In the genomic region with DNA sequence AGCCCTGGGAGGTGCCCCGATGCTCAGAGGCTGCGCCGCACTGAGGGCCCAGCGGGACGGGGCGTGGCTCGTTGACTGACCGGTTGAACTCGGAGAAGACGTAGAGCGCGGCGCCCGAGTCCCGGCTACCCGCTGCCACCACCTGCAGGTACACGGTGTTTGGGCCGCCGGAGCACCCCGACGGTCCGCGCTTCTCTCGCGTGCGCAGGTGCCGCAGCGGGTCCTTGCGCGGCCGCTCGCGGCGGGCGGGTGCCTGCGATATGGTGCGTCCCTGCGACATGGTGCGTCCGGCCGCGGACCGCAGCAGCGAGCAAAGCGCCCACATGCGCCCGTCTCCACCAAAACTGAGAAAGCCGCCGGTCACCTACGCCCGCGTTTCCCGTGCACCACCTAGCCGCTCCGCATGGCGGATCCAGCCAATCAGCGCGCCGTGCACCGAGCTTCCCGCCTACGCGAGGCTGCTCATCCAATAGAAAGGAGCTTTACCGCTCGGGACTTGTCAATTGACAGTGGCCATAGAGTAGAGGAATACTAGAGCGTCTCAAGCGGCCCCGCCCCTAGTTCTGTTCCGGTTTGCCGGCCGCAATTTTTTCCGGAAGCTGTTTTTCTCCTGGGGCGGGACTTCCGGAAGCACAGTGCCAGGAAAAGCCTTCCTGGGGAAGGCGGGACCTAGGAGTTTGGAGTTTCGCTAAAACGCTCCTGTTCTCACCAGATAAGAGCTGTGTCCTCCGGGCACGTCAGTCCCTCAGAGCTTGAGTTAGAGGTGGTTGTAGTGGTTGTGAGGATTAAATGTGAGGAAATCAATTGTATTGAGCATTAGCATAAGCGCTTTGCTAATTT, we compare ENCODE assay signal across 8 cellular contexts. TPM values are rescaled to one million over a fixed set of nuclear protein-coding genes. Genes with fewer than 3 reads are reported as not detected.
DNase-seq lines count a peak whose midpoint lies in the region; ATAC-seq, FAIRE-seq and TF ChIP-seq lines count a peak whose summit lies in the region.

Gene ELAC2 (minus strand): TSS at position 405 of the 840 bp plus-strand sequence. CDS start 80 bp downstream, at position 325.

- intact Hi-C loops in activated CD4-positive, alpha-beta T cell treated with anti-CD3 and anti-CD28 coated beads for 36 hours (cut with DNase I, micrococcal nuclease), result loop anchor here (1.0 to 10.0 kb wide), 7 partner anchors 229 to 1284 kb away; partner anchors contain the start of genes HS3ST3B1 (in 2 of the 2), ZNF18 (in 2 of the 2), ARHGAP44 (in 1 of the 2) and MAP2K4 (in 1 of the 2)
- intact Hi-C loops in kidney (cut with DNase I), result no loop called here

- H3K27ac ChIP-seq in kidney (ENCODE audit: low read depth in 2 of 2, low read length in 2 of 2), result peak within 1 kb of the TSS; percentile 64 to 81

- DNase-seq in BE2C (peak; percentile 89), GM19239 (ENCODE audit: insufficient read length, low spot score) (peak; percentile 82), NCI-H524 (lab: John Stamatoyannopoulos, UW) (peak; percentile 97 to 98), choroid plexus epithelial cell (ENCODE audit: low read depth) (peak; percentile 99), kidney (peak; percentile 99)
- DNase-seq in activated CD4-positive, alpha-beta T cell treated with anti-CD3 and anti-CD28 coated beads for 36 hours, result peak; percentile 98
- DNase-seq in stimulated activated CD4-positive, alpha-beta T cell treated with anti-CD3 and anti-CD28 coated beads, Interleukin-15, amount 100 ng/mL, for 24 hours, result peak; percentile 98

- peaks cover 10% of the 10 kb centered on the region for H3K36me3 ChIP-seq in BE2C
- H3K36me3 ChIP-seq in kidney (ENCODE audit: control insufficient read depth in 1 of 2, insufficient read depth in 2 of 2, low read length in 2 of 2), result peaks cover 15 to 23% of the 10 kb centered on the region in 2 donors

- FAIRE-seq in GM19239 (lab: Jason Lieb, UNC), result peak; percentile 94
- peak; percentile 98 for FAIRE-seq in kidney (lab: Jason Lieb, UNC)

- no peaks in the 10 kb centered on the region for H3K9me3 ChIP-seq in BE2C
- no peaks in the 10 kb centered on the region for H3K9me3 ChIP-seq in kidney (ENCODE audit: control insufficient read depth in 1 of 2, low read length in 2 of 2)

- H3K9ac ChIP-seq in kidney (ENCODE audit: low read length in 2 of 2), result peak within 1 kb of the TSS; percentile 80 to 86

- peak; percentile 98 for ATAC-seq in HG03457 (IDR thresholded peaks at IDR 0.05; ENCODE audit: unreplicated experiment)
- peak; percentile 96 for ATAC-seq in activated CD4-positive, alpha-beta T cell treated with anti-CD3 and anti-CD28 coated beads for 36 hours

- peaks cover 31% of the 10 kb centered on the region for H3K4me1 Mint-ChIP-seq in activated CD4-positive, alpha-beta T cell treated with anti-CD3 and anti-CD28 coated beads for 36 hours

- H3K4me3 ChIP-seq in BE2C (ENCODE audit: low read depth, low read length), result peak within 1 kb of the TSS; percentile 74
- H3K4me3 ChIP-seq in choroid plexus epithelial cell (ENCODE audit: low read depth, low read length), result peak within 1 kb of the TSS; percentile 90
- peak within 1 kb of the TSS; percentile 89 to 92 for H3K4me3 ChIP-seq in kidney (ENCODE audit: low read length in 2 of 2)

- POLR2A ChIA-PET in activated CD4-positive, alpha-beta T cell treated with anti-CD3 and anti-CD28 coated beads for 36 hours (lab: Charles Lee), result interaction anchor here (0.6 to 1.2 kb wide), 4 partner anchors 9 to 1021 kb away, joined by 3 read pairs; partner anchors contain the start of gene ZNF18

- peak within 1 kb of the TSS; percentile 95 for H3K4me3 Mint-ChIP-seq in activated CD4-positive, alpha-beta T cell treated with anti-CD3 and anti-CD28 coated beads for 36 hours

- H3K4me1 ChIP-seq in BE2C (no peaks in the 10 kb centered on the region), kidney (ENCODE audit: control insufficient read depth in 1 of 2, insufficient read depth in 1 of 2, low read depth in 1 of 2, low read length in 2 of 2) (peaks cover 2 to 4% of the 10 kb centered on the region in 2 donors)

- H3K27me3 Mint-ChIP-seq in activated CD4-positive, alpha-beta T cell treated with anti-CD3 and anti-CD28 coated beads for 36 hours, result no peaks in the 10 kb centered on the region

- peaks cover 34% of the 10 kb centered on the region for H3K36me3 Mint-ChIP-seq in activated CD4-positive, alpha-beta T cell treated with anti-CD3 and anti-CD28 coated beads for 36 hours (ENCODE audit: low read depth)

- H3K9me3 Mint-ChIP-seq in activated CD4-positive, alpha-beta T cell treated with anti-CD3 and anti-CD28 coated beads for 36 hours (ENCODE audit: low read depth), result no peaks in the 10 kb centered on the region

- no peaks in the 10 kb centered on the region for H3K27me3 ChIP-seq in BE2C

- TF ChIP-seq CTCF in BE2C (IDR thresholded peaks at IDR 0.05; ENCODE audit: low read depth, low read length) (no peak), choroid plexus epithelial cell (conservative IDR thresholded peaks at IDR 0.05; ENCODE audit: low read depth, low read length) (no peak), kidney (IDR thresholded peaks at IDR 0.05; ENCODE audit: borderline replicate concordance, extremely low read depth, insufficient read depth) (peak; percentile 1)

- H3K27ac Mint-ChIP-seq in activated CD4-positive, alpha-beta T cell treated with anti-CD3 and anti-CD28 coated beads for 36 hours, result peak within 1 kb of the TSS; percentile 98

- CTCF ChIA-PET in activated CD4-positive, alpha-beta T cell treated with anti-CD3 and anti-CD28 coated beads for 36 hours (lab: Charles Lee), result interaction anchor here (0.6 to 4.0 kb wide), 10 partner anchors 8 to 1319 kb away, joined by 3 to 87 read pairs (median 4); no protein-coding TSS in a partner anchor

RNA-seq across cellular contexts. Expression of gene ELAC2, which starts in this region (rescaled TPM):
- polyA plus RNA-seq in BE2C (2012; ENCODE audit: insufficient read depth, insufficient read length, low read depth), result 42.4 TPM
- 10 to 100 TPM; 67.4 to 96.6 TPM for total RNA-seq in activated CD4-positive, alpha-beta T cell treated with anti-CD3 and anti-CD28 coated beads for 36 hours
- 57.4 TPM for total RNA-seq in kidney
- 29.7 TPM for polyA plus RNA-seq in kidney (ENCODE audit: insufficient read depth, low read depth, low replicate concordance)

Comparison
In these comparisons a context has a peak if more than half of its experiments do, and no peak if none do; other contexts are left out.
1. Peak in every context shown above with its lines: DNase-seq, ATAC-seq, H3K4me3 ChIP-seq and H3K27ac ChIP-seq.